ENCODE assay signal across 24 cellular contexts in genomic region chr2:197822333-197822732, GRCh38. TPM values are rescaled to one million over a fixed set of nuclear protein-coding genes. Genes with fewer than 3 reads are reported as not detected.
DNase-seq lines count a peak whose midpoint lies in the region; ATAC-seq, FAIRE-seq and TF ChIP-seq lines count a peak whose summit lies in the region.
"Had no signal": no experiment of that assay in that cellular context is flagged by ENCODE, and none has a peak within 500 bp of the region (broad histone marks: within the 10 kb centered on the region; RNA-seq: fewer than 3 reads in every experiment).

No MANE protein-coding gene starts in this region.

- H3K9me2 ChIP-seq in SK-N-SH = no peaks in the 10 kb centered on the region

- no peaks in the 10 kb centered on the region; the same call in 1 of the 2 replicates for H4K20me1 ChIP-seq in SK-N-SH (ENCODE audit: insufficient read depth)

- H3K9me3 Mint-ChIP-seq in nephron = no peaks in the 10 kb centered on the region
- H3K9me3 Mint-ChIP-seq: CD4-positive, CD25-positive, alpha-beta regulatory T cell; CD8-positive, alpha-beta memory T cell had no signal

- peaks cover 2 to 9% of the 10 kb centered on the region in 2 experiments; a peak in 2 of 4 replicates for H3K4me1 ChIP-seq in SK-N-SH (ENCODE audit: control insufficient read depth in 1 of 2, insufficient read depth in 2 of 2, low read depth in 1 of 2, low read length in 1 of 2)
- H3K4me1 ChIP-seq: BE2C had no signal

- no peak for TF ChIP-seq POLR2A in GM12892 (IDR thresholded peaks at IDR 0.05; ENCODE audit: low read depth, low read length)

- no peaks in the 10 kb centered on the region for H3K9me3 ChIP-seq in SK-N-SH
- H3K9me3 ChIP-seq: BE2C had no signal

- TF ChIP-seq CTCF in fibroblast of villous mesenchyme (IDR thresholded peaks at IDR 0.05; ENCODE audit: insufficient read depth, low read depth, low read length) = no peak
- no peak for TF ChIP-seq CTCF in nephron (IDR thresholded peaks at IDR 0.05; ENCODE audit: unreplicated experiment in 3 of 3)
- no peak for TF ChIP-seq CTCF in SK-N-SH (IDR thresholded peaks at IDR 0.05)

- no peak for DNase-seq in GM12892 (ENCODE audit: insufficient read length)
- DNase-seq in HEK293T (ENCODE audit: extremely low spot score) = no peak
- peak; percentile 39 for DNase-seq in fibroblast of villous mesenchyme (ENCODE audit: low read depth)
- DNase-seq in AG08396 (ENCODE audit: low spot score) = no peak
- DNase-seq in NCI-H82 treated with DMSO at 0.1 percent for 48 hours (lab: John Stamatoyannopoulos, UW; ENCODE audit: unreplicated experiment) = no peak
- DNase-seq in SK-N-SH = no peak
- DNase-seq: BE2C; C1 segment of cervical spinal cord; CD4-positive, CD25-positive, alpha-beta regulatory T cell; CD8-positive, alpha-beta memory T cell; COR-L47; DMS 273 treated with DMSO at 0.1 percent for 48 hours; DMS53; DND-41; EL; GOT3; H7 had no signal

- H2AFZ ChIP-seq in SK-N-SH (ENCODE audit: low read depth) = no peak overlapping the region

- H3K79me2 ChIP-seq in SK-N-SH (ENCODE audit: insufficient read depth) = peaks cover 36% of the 10 kb centered on the region; the same call in 1 of the 2 replicates

- CTCF ChIA-PET in HEK293T (lab: Yijun Ruan, JAX) = no interaction called here
- CTCF ChIA-PET in SK-N-SH (lab: Yijun Ruan, JAX) = interaction anchor here (0.6 kb wide), 1 partner anchor 107 kb away, joined by 3 read pairs; no protein-coding TSS in a partner anchor

- H3K27me3 Mint-ChIP-seq in nephron (ENCODE audit: low read depth) = peaks cover 4% of the 10 kb centered on the region
- H3K27me3 Mint-ChIP-seq: CD4-positive, CD25-positive, alpha-beta regulatory T cell had no signal

- 92% methylated on average over 2 of the region's 2 CpGs for WGBS in SK-N-SH (ENCODE audit: low lambda C conversion rate)

- ATAC-seq in GM19324 (IDR thresholded peaks at IDR 0.05; ENCODE audit: low FRiP score, unreplicated experiment) = no peak
- ATAC-seq: HCT116 had no signal

- no peak overlapping the region for H3K27ac ChIP-seq in SK-N-SH (ENCODE audit: low read depth in 2 of 2, low read length in 1 of 2)

- no peaks in the 10 kb centered on the region for H3K36me3 Mint-ChIP-seq in nephron (ENCODE audit: low read depth)

- no peaks in the 10 kb centered on the region for H3K27me3 ChIP-seq in SK-N-SH (ENCODE audit: insufficient read depth)
- H3K27me3 ChIP-seq: BE2C had no signal

- peaks cover 15% of the 10 kb centered on the region for H3K4me1 Mint-ChIP-seq in nephron
- H3K4me1 Mint-ChIP-seq: CD8-positive, alpha-beta memory T cell had no signal

- no peak for TF ChIP-seq EP300 in SK-N-SH (IDR thresholded peaks at IDR 0.05; ENCODE audit: borderline replicate concordance in 1 of 2, low read depth in 1 of 2, low read length in 1 of 2)

- no peak for TF ChIP-seq RAD21 in SK-N-SH (IDR thresholded peaks at IDR 0.05; ENCODE audit: low read length)

- H3K36me3 ChIP-seq in SK-N-SH (replicated peaks in 1 of 2; ENCODE audit: control insufficient read depth in 1 of 2, insufficient read depth in 2 of 2, low read length in 1 of 2) = peaks cover 0 to 10% of the 10 kb centered on the region in 2 experiments
- H3K36me3 ChIP-seq: BE2C had no signal

- no peak overlapping the region for H3K4me2 ChIP-seq in SK-N-SH

- H3F3A ChIP-seq in SK-N-SH (replicated peaks; ENCODE audit: insufficient read depth) = peaks cover 16% of the 10 kb centered on the region

- FAIRE-seq in GM12892 (lab: Jason Lieb, UNC) = peak; percentile 27
- FAIRE-seq: GM18507 had no signal

- POLR2A ChIA-PET in HEK293T (lab: Yijun Ruan, JAX) = no interaction called here
- POLR2A ChIA-PET in SK-N-SH (lab: Yijun Ruan, JAX) = no interaction called here

- H3K4me3 Mint-ChIP-seq in nephron = no peak overlapping the region
- H3K4me3 Mint-ChIP-seq: CD8-positive, alpha-beta memory T cell had no signal

- peak overlapping the region in 2 of 3 experiments; percentile 22 to 28 for H3K27ac Mint-ChIP-seq in nephron
- H3K27ac Mint-ChIP-seq: CD8-positive, alpha-beta memory T cell had no signal

- H3K4me3 ChIP-seq in fibroblast of villous mesenchyme (ENCODE audit: low read depth, low read length) (no peak overlapping the region), SK-N-SH (ENCODE audit: low read depth in 2 of 2, low read length in 1 of 2) (no peak overlapping the region)

- no peak overlapping the region for H3K9ac ChIP-seq in SK-N-SH

TF ChIP-seq in HEK293T, 16 proteins besides CTCF, POLR2A, EP300 and RAD21:
- 0 out of 2 replicates have a peak, but pooled peaks have one; percentile 22 for TF ChIP-seq CTBP1 (IDR thresholded peaks at IDR 0.05; ENCODE audit: borderline replicate concordance)
- peak; percentile 92 for TF ChIP-seq PKNOX1 (IDR thresholded peaks at IDR 0.05)
- TF ChIP-seq L3MBTL2 (conservative IDR thresholded peaks at IDR 0.05) = no peak

TF ChIP-seq in SK-N-SH, 30 proteins besides CTCF, POLR2A, EP300 and RAD21 (continues in another document):
- no peak for TF ChIP-seq TAF1 (IDR thresholded peaks at IDR 0.05; ENCODE audit: borderline replicate concordance, low read depth, low read length)
- no peak for TF ChIP-seq REST (IDR thresholded peaks at IDR 0.05; ENCODE audit: low read depth, low read length)
- TF ChIP-seq POLR2AphosphoS5 (IDR thresholded peaks at IDR 0.05; ENCODE audit: low read depth, low read length) = no peak
- no peak for TF ChIP-seq JUND (IDR thresholded peaks at IDR 0.05)
- no peak for TF ChIP-seq ELF1 (IDR thresholded peaks at IDR 0.05)
- TF ChIP-seq MEF2A (IDR thresholded peaks at IDR 0.05; ENCODE audit: borderline replicate concordance, low read depth) = no peak
- no peak for TF ChIP-seq SIN3A (IDR thresholded peaks at IDR 0.05; ENCODE audit: borderline replicate concordance, low read depth, low read length)
- TF ChIP-seq GABPA (IDR thresholded peaks at IDR 0.05; ENCODE audit: low read depth) = no peak
- no peak for TF ChIP-seq USF2 (IDR thresholded peaks at IDR 0.05; ENCODE audit: borderline replicate concordance, low read depth, low read length)
- no peak for TF ChIP-seq CHD2 (IDR thresholded peaks at IDR 0.05; ENCODE audit: low read length, partially characterized antibody)
- no peak for TF ChIP-seq USF1 (IDR thresholded peaks at IDR 0.05; ENCODE audit: borderline replicate concordance, low read depth)
- no peak for TF ChIP-seq IRF3 (IDR thresholded peaks at IDR 0.05; ENCODE audit: low read depth, low read length)
- no peak for TF ChIP-seq MXI1 (IDR thresholded peaks at IDR 0.05; ENCODE audit: low read depth, low read length)

RNA-seq across cellular contexts. Expression of gene PLCL1, which starts 17.9 kb away (rescaled TPM):
- polyA plus RNA-seq in GM12892 (2012; ENCODE audit: missing spikeins) = 0.17 TPM
- 0.43 and 0.64 TPM in 2 replicates for total RNA-seq in fibroblast of villous mesenchyme
- polyA plus RNA-seq in SK-N-SH (2012; rRNA removed) = 7.7 and 10.3 TPM in 2 replicates
- 12.6 and 15.5 TPM in 2 replicates for polyA plus RNA-seq in SK-N-SH (2012; cell fraction: cytosol; rRNA removed)
- 2.8 and 6.3 TPM in 2 replicates for polyA plus RNA-seq in SK-N-SH (2012; cell fraction: nucleus; rRNA removed)
- total RNA-seq: A172, G401 had no signal

RNA-seq across cellular contexts. Expression of gene BOLL, which starts 37.2 kb away (rescaled TPM):
- polyA plus RNA-seq in GM12892 (2012; ENCODE audit: missing spikeins) = 0.28 TPM
- not detected in 2 replicates for total RNA-seq in fibroblast of villous mesenchyme
- polyA plus RNA-seq in SK-N-SH (2012; rRNA removed) = not detected in 2 replicates
- not detected in 2 replicates for polyA plus RNA-seq in SK-N-SH (2012; cell fraction: cytosol; rRNA removed)
- polyA plus RNA-seq in SK-N-SH (2012; cell fraction: nucleus; rRNA removed) = not detected in 2 replicates
- total RNA-seq: A172; CD4-positive, CD25-positive, alpha-beta regulatory T cell; CD8-positive, alpha-beta memory T cell; G401; HT-29 had no signal
- polyA plus RNA-seq: CD8-positive, alpha-beta memory T cell had no signal
